In genomic region chr9:133356391-133357091, GRCh38 we compare ENCODE assay signal across 2 cellular contexts.
A peak's percentile ranks its signal among the peaks of the same experiment; 100 is the strongest.
TF ChIP-seq lines count a peak whose summit lies in the region.

TSS of gene SURF1 (minus strand) at chr9:133356487. CDS start at chr9:133356453, 34 bp downstream.
TSS of gene SURF2 (plus strand) at chr9:133356550. CDS start at chr9:133356593, 43 bp downstream.

TF ChIP-seq in HEK293, 187 proteins besides CTCF, POLR2A, EP300 and RAD21 (continued from another document and continues in another):
- TF ChIP-seq ZNF280C (tag by site-specific recombination; IDR thresholded peaks at IDR 0.05) (no peak), ZBTB44 (tag by site-specific recombination; IDR thresholded peaks at IDR 0.05) (no peak), HOXD13 (CRISPR knock-in tag; IDR thresholded peaks at IDR 0.05; ENCODE audit: borderline replicate concordance) (no peak), PRDM4 (tag by site-specific recombination; IDR thresholded peaks at IDR 0.05) (peak; percentile 54; the same call in 1 of the 2 replicates), ZNF148 (tag by site-specific recombination; IDR thresholded peaks at IDR 0.05; ENCODE audit: borderline replicate concordance) (no peak), ZNF426 (tag by site-specific recombination; IDR thresholded peaks at IDR 0.05) (no peak), ZNF747 (tag by site-specific recombination; IDR thresholded peaks at IDR 0.05) (no peak), SCRT2 (tag by site-specific recombination; IDR thresholded peaks at IDR 0.05) (no peak), ZNF830 (tag by site-specific recombination; IDR thresholded peaks at IDR 0.05; ENCODE audit: low read depth) (no peak), GLI4 (tag by site-specific recombination; IDR thresholded peaks at IDR 0.05) (0 out of 2 replicates have a peak, but pooled peaks have one; percentile 70), ZNF112 (tag by site-specific recombination; IDR thresholded peaks at IDR 0.05) (no peak), ZNF202 (tag by site-specific recombination; IDR thresholded peaks at IDR 0.05; ENCODE audit: borderline replicate concordance) (no peak), PRDM1 (tag by site-specific recombination; IDR thresholded peaks at IDR 0.05) (no peak), ZNF701 (tag by site-specific recombination; IDR thresholded peaks at IDR 0.05) (no peak), ZNF274 (IDR thresholded peaks at IDR 0.05; ENCODE audit: low read length) (no peak), ZNF274 (tag by site-specific recombination; IDR thresholded peaks at IDR 0.05; ENCODE audit: borderline replicate concordance) (no peak), ZBTB8A (tag by site-specific recombination; IDR thresholded peaks at IDR 0.05) (peak; percentile 98), GFI1B (tag by site-specific recombination; IDR thresholded peaks at IDR 0.05) (no peak), ZNF416 (tag by site-specific recombination; IDR thresholded peaks at IDR 0.05) (no peak), ZNF16 (tag by site-specific recombination; IDR thresholded peaks at IDR 0.05; ENCODE audit: low read depth) (no peak), ZNF473 (tag by site-specific recombination; IDR thresholded peaks at IDR 0.05) (no peak), ZNF394 (tag by site-specific recombination; IDR thresholded peaks at IDR 0.05; ENCODE audit: borderline replicate concordance) (peak; percentile 54; the same call in 1 of the 2 replicates), ZNF24 (tag by site-specific recombination; IDR thresholded peaks at IDR 0.05) (peak; percentile 47; the same call in 1 of the 2 replicates), ZIC2 (tag by site-specific recombination; IDR thresholded peaks at IDR 0.05) (peak; percentile 78)

TF ChIP-seq in K562, 482 proteins besides CTCF, POLR2A, EP300 and RAD21 (continued from another document and continues in another):
- TF ChIP-seq SNAPC5 (CRISPR knock-in tag; IDR thresholded peaks at IDR 0.05) (no peak), MCM7 (IDR thresholded peaks at IDR 0.05) (no peak), ZNF318 (IDR thresholded peaks at IDR 0.05; ENCODE audit: borderline replicate concordance in 1 of 2, low read depth in 1 of 2) (no peak), ZBTB34 (CRISPR knock-in tag; IDR thresholded peaks at IDR 0.05) (no peak), CEBPZ (IDR thresholded peaks at IDR 0.05; ENCODE audit: borderline replicate concordance, low read depth, low read length) (no peak), CTBP1 (IDR thresholded peaks at IDR 0.05; ENCODE audit: borderline replicate concordance) (peak; percentile 75), CREB1 (IDR thresholded peaks at IDR 0.05) (peak; percentile 77), CREB1 (CRISPR knock-in tag; IDR thresholded peaks at IDR 0.05) (peak; percentile 76), ZBTB11 (CRISPR knock-in tag; IDR thresholded peaks at IDR 0.05) (peak in 1 of 3 experiments; percentile 75; a peak in 2 of 6 replicates), ZBTB33 (CRISPR knock-in tag; IDR thresholded peaks at IDR 0.05) (no peak), ZNF217 (CRISPR knock-in tag; IDR thresholded peaks at IDR 0.05) (no peak), TOE1 (IDR thresholded peaks at IDR 0.05; ENCODE audit: borderline replicate concordance) (no peak), TOE1 (CRISPR knock-in tag; IDR thresholded peaks at IDR 0.05; ENCODE audit: borderline replicate concordance, low read depth) (no peak), DPF2 (IDR thresholded peaks at IDR 0.05) (peak; percentile 28; the same call in 1 of the 2 replicates), ARID4B (CRISPR knock-in tag; IDR thresholded peaks at IDR 0.05) (peak; percentile 82; the same call in 1 of the 2 replicates), SIN3A (IDR thresholded peaks at IDR 0.05; ENCODE audit: borderline replicate concordance in 2 of 2, control insufficient read depth in 1 of 2, low read depth in 2 of 2, low read length in 2 of 2) (peak; percentile 53 to 82)
